1 cellular context compared by ENCODE assay signal in the genomic region with DNA sequence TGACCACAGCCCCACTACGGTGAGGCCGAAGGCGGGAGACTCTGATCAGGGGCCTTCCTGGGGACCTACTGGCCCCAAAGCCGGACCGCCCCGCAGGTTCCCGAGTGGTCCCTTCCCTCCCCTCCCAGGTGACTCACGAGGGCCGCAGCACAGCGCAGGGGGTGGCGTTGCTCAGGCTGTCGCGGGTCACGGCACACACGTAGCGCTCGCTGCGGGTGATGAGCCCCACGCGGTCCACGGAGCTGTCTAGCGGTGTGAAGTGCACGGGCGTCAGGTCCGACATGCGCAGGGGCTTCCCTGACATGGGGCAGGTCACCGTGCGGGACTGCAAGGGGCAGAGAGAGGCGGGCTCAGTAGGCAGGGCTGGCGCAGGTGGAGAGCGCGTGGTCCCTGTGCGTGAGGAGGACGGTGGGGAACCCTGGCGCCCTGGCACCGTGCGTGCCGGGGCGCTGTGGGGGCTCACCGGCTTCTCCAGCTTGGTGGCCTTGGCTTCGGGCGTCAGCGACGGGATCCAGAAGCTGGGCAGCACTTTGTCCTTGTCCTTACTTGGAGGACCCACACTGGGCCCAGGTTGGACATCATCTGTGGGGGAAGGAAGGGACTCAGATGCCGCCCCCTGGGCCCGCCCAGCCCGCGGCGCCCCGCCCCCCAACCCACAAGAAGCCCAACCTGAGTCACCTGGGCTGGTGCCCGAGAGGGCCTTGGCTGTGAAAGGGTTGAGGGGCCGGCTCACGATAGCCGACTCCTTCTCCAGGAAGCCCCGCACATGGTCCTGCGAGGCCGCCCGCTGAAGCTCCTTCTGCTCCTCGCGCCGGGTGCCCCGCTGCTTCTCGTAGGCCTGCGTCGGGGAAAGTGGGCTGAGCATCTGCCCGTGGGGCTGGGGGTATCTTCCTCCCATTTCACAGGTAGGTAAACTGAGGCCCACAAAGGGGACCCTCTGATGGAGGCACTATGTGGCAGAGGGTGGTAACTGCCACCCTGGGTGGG.
TF ChIP-seq lines count a peak whose summit lies in the region.

No MANE protein-coding gene starts in this region.

TF ChIP-seq in IMR-90, 13 proteins besides CTCF, POLR2A, EP300 and RAD21:
- TF ChIP-seq CEBPB (IDR thresholded peaks at IDR 0.05; ENCODE audit: low read depth, low read length) (no peak), MAZ (IDR thresholded peaks at IDR 0.05; ENCODE audit: borderline replicate concordance, low read depth, low read length) (no peak), CHD1 (IDR thresholded peaks at IDR 0.05; ENCODE audit: low read depth, low read length) (no peak), FOS (IDR thresholded peaks at IDR 0.05; ENCODE audit: low read depth, low read length) (no peak), RFX5 (IDR thresholded peaks at IDR 0.05; ENCODE audit: low read depth, low read length) (no peak), SMC3 (IDR thresholded peaks at IDR 0.05; ENCODE audit: low read depth, low read length) (no peak)
- TF ChIP-seq, protein P1, sequence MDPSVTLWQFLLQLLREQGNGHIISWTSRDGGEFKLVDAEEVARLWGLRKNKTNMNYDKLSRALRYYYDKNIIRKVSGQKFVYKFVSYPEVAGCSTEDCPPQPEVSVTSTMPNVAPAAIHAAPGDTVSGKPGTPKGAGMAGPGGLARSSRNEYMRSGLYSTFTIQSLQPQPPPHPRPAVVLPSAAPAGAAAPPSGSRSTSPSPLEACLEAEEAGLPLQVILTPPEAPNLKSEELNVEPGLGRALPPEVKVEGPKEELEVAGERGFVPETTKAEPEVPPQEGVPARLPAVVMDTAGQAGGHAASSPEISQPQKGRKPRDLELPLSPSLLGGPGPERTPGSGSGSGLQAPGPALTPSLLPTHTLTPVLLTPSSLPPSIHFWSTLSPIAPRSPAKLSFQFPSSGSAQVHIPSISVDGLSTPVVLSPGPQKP (IDR thresholded peaks at IDR 0.05; ENCODE audit: borderline replicate concordance, low read depth, low read length): no peak
